Comparison of ENCODE assay signal across 1 cellular context in the genomic region with DNA sequence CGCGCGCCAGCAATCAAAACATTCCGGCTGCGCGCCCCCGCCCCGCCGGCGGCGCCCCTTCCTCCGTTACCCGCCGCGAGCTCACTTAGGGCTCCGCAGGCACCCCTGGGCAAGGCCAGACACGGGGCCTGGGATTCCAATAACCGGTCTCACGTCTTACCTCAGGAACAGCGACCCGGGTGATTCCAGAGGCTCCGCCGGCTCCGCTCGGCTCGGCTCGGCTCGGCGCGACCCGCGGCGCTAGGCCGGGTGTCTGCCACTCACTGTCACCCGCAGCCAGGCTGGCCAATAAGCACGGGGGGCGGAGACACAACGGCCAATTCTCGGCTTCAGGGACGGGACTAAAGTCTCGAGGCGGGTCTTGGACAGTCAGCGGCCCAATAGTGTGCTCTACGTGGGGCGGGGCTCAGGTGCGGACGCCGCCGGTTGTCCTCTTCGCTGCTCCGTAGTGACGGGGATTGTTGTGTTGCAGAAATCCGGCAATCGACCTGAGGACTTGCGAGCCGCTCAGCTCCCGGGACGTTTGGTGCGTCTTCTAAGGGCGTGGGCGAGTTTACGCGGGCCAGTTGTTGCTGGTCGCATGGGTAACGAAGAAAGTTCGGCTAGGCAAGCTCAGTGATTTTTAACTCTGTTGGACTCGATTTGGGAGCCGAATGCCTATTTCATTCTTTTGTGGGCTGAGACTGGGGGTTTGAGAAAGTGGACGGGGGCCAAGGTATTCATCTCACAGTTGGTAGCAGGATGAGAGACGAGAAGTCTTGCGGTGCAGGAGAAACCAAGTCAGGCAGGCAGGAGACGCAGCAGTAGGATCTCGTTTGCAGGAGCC.
TF ChIP-seq lines count a peak whose summit lies in the region.

ANKZF1 (plus strand) TSS at position 432 of the 826 bp plus-strand sequence. CDS start 452 bp downstream, outside the sequence.
A gene with protein sequence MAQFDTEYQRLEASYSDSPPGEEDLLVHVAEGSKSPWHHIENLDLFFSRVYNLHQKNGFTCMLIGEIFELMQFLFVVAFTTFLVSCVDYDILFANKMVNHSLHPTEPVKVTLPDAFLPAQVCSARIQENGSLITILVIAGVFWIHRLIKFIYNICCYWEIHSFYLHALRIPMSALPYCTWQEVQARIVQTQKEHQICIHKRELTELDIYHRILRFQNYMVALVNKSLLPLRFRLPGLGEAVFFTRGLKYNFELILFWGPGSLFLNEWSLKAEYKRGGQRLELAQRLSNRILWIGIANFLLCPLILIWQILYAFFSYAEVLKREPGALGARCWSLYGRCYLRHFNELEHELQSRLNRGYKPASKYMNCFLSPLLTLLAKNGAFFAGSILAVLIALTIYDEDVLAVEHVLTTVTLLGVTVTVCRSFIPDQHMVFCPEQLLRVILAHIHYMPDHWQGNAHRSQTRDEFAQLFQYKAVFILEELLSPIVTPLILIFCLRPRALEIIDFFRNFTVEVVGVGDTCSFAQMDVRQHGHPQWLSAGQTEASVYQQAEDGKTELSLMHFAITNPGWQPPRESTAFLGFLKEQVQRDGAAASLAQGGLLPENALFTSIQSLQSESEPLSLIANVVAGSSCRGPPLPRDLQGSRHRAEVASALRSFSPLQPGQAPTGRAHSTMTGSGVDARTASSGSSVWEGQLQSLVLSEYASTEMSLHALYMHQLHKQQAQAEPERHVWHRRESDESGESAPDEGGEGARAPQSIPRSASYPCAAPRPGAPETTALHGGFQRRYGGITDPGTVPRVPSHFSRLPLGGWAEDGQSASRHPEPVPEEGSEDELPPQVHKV (minus strand): TSS at position 262 of the 826 bp plus-strand sequence. CDS start 1,612 bp downstream, outside the sequence.

TF ChIP-seq in H1, 55 proteins besides CTCF, POLR2A, EP300 and RAD21 (continued from another document):
- TF ChIP-seq ATF2 (IDR thresholded peaks at IDR 0.05; ENCODE audit: low read length) (peak; percentile 50; the same call in 1 of the 2 replicates), E2F6 (IDR thresholded peaks at IDR 0.05) (no peak), PHF8 (conservative IDR thresholded peaks at IDR 0.05; ENCODE audit: low read depth, low read length) (peak; percentile 48; the same call in 1 of the 2 replicates)
